32 cellular contexts compared by ENCODE assay signal in the genomic region with DNA sequence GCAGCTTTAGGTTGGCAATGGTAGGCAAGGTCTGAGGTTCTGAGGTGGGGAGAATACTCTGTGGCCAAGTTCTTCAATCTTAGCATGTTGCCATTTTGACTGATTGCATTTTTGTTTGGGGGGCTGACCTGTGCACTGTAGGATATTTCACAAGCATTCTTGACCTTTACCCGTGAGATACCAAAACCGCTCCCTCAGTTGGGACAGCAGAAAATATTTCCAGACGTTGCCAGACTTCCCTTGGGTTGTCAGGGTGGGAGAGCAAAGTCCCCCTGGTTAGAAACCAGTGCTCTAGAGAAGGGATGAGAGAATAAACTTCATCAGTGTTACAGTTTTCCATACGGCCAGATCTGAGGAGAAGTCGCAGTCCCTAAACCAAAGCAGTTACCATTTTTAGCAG.
"Had no signal": no experiment of that assay in that cellular context is flagged by ENCODE, and none has a peak within 500 bp of the region (broad histone marks: within the 10 kb centered on the region; RNA-seq: fewer than 3 reads in every experiment).

No MANE protein-coding gene starts in this region.

- DNase-seq: activated CD4-positive, alpha-beta memory T cell treated with anti-CD3 and anti-CD28 coated beads, Interleukin-2, amount 10 ng/mL, durations not matched to agents 7 days and 5 days; activated CD4-positive, alpha-beta T cell treated with anti-CD3 and anti-CD28 coated beads for 1 hour; activated CD4-positive, alpha-beta T cell treated with anti-CD3 and anti-CD28 coated beads for 36 hours; activated CD4-positive, alpha-beta T cell treated with anti-CD3 and anti-CD28 coated beads for 48 hours; activated CD4-positive, alpha-beta T cell treated with anti-CD3 and anti-CD28 coated beads, Interleukin-2, amount 10 ng/mL, durations not matched to agents 7 days and 5 days; activated CD4-positive, alpha-beta T cell treated with anti-CD3 and anti-CD28 coated beads, Interleukin-2, amount 50 U/mL, for 48 hours; activated CD4-positive, CD25-positive, alpha-beta regulatory T cell; activated CD8-positive, alpha-beta memory T cell treated with anti-CD3 and anti-CD28 coated beads for 24 hours; activated CD8-positive, alpha-beta memory T cell treated with anti-CD3 and anti-CD28 coated beads, Interleukin-2, amount 10 ng/mL, durations not matched to agents 7 days and 5 days; activated CD8-positive, alpha-beta memory T cell treated with anti-CD3 and anti-CD28 coated beads, Interleukin-2, amount 50 U/mL, for 48 hours; activated CD8-positive, alpha-beta T cell treated with anti-CD3 and anti-CD28 coated beads, Interleukin-2, amount 10 ng/mL, durations not matched to agents 7 days and 5 days; activated effector memory CD4-positive, alpha-beta T cell treated with Interleukin-2 at 50 U/mL for 16 hours; activated gamma-delta T cell; activated naive CD4-positive, alpha-beta T cell treated with anti-CD3 and anti-CD28 coated beads, Interleukin-2, amount 10 ng/mL, durations not matched to agents 7 days and 5 days; activated naive CD4-positive, alpha-beta T cell treated with Interleukin-2 at 50 U/mL for 16 hours; activated naive CD8-positive, alpha-beta T cell treated with anti-CD3 and anti-CD28 coated beads, Interleukin-2, amount 10 ng/mL, durations not matched to agents 7 days and 5 days; activated naive CD8-positive, alpha-beta T cell treated with anti-CD3 and anti-CD28 coated beads, Interleukin-2, amount 50 U/mL, for 24 hours; activated T-cell treated with anti-CD3 and anti-CD28 coated beads, Interleukin-2, amount 50 U/mL, for 24 hours; activated T-cell treated with anti-CD3 and anti-CD28 coated beads, Interleukin-2, amount 50 U/mL, for 48 hours; amygdala; anterior cingulate cortex; cerebellar nuclear complex; T-helper 1 cell; T-helper 2 cell; T-helper 9 cell; WERI-Rb-1 had no signal

- H3K9me3 ChIP-seq: ascending aorta had no signal

- ATAC-seq: activated CD4-positive, alpha-beta T cell treated with anti-CD3 and anti-CD28 coated beads for 36 hours; activated CD4-positive, CD25-positive, alpha-beta regulatory T cell treated with anti-CD3 and anti-CD28 coated beads, Interleukin-2, amount 50 U/mL, for 24 hours; activated CD8-positive, alpha-beta memory T cell treated with anti-CD3 and anti-CD28 coated beads, Interleukin-2, amount 10 ng/mL, durations not matched to agents 7 days and 5 days; activated CD8-positive, alpha-beta T cell treated with anti-CD3 and anti-CD28 coated beads, Interleukin-2, amount 10 ng/mL, durations not matched to agents 7 days and 5 days; activated naive CD8-positive, alpha-beta T cell treated with anti-CD3 and anti-CD28 coated beads, Interleukin-2, amount 50 U/mL, for 24 hours; WTC11 had no signal

- H3K4me1 ChIP-seq: ascending aorta had no signal

- H3K4me3 ChIP-seq: ascending aorta, cardiac muscle cell had no signal

- H3K36me3 ChIP-seq: ascending aorta, cardiac muscle cell, WERI-Rb-1 had no signal

- H3K27ac ChIP-seq: ascending aorta, cardiac muscle cell, WERI-Rb-1 had no signal

- H3K27me3 ChIP-seq: ascending aorta, cardiac muscle cell had no signal

- FAIRE-seq: bronchial epithelial cell, TTC549 had no signal
